In genomic region chr11:128573674-128574073, GRCh38 we compare ENCODE assay signal across 13 cellular contexts. TPM values are rescaled to one million over a fixed set of nuclear protein-coding genes. Genes with fewer than 3 reads are reported as not detected.
DNase-seq lines count a peak whose midpoint lies in the region; ATAC-seq and TF ChIP-seq lines count a peak whose summit lies in the region.
"Had no signal": no experiment of that assay in that cellular context is flagged by ENCODE, and none has a peak within 500 bp of the region (broad histone marks: within the 10 kb centered on the region; RNA-seq: fewer than 3 reads in every experiment).

No MANE protein-coding gene starts in this region.

- H3K9me3 ChIP-seq in left ventricle myocardium inferior (replicated peaks) (peaks cover 6% of the 10 kb centered on the region), right atrium auricular region (peaks cover 0 to 3% of the 10 kb centered on the region in 2 donors), osteoblast (ENCODE audit: low read depth, low read length) (no peaks in the 10 kb centered on the region), breast epithelium (no peaks in the 10 kb centered on the region), HAP-1 (no peaks in the 10 kb centered on the region)

- DNase-seq in left ventricle myocardium inferior (no peak), right atrium auricular region (ENCODE audit: low spot score) (no peak), WTC11 (ENCODE audit: low spot score) (no peak), osteoblast (ENCODE audit: insufficient read length, low spot score, missing footprints) (peak; percentile 34), breast epithelium (ENCODE audit: low spot score in 2 of 2) (no peak), HAP-1 (ENCODE audit: low spot score in 2 of 2) (no peak), left cardiac atrium (no peak)
- DNase-seq: Calu3; CD4-positive, alpha-beta T cell; DMS 273 treated with DMSO at 0.1 percent for 48 hours had no signal

- CTCF ChIA-PET in WTC11 (lab: Charles Lee) = interaction anchor here (0.9 to 2.3 kb wide), 3 partner anchors 10 to 19 kb away, joined by 3 to 5 read pairs (median 3); partner anchors contain the start of gene ETS1

- H3K4me3 Mint-ChIP-seq in WTC11 = no peak overlapping the region
- H3K4me3 Mint-ChIP-seq: CD4-positive, alpha-beta T cell had no signal

- H3K4me1 Mint-ChIP-seq in WTC11 = peaks cover 72% of the 10 kb centered on the region

- H3K4me2 ChIP-seq in osteoblast (ENCODE audit: insufficient read depth, low read length) = no peak overlapping the region

- POLR2A ChIA-PET in WTC11 (lab: Charles Lee) = no interaction called here

- H3K27ac ChIP-seq in left ventricle myocardium inferior (replicated peaks) (peak overlapping the region; percentile 6), right atrium auricular region (no peak overlapping the region), osteoblast (ENCODE audit: low read depth, low read length) (no peak overlapping the region), breast epithelium (no peak overlapping the region)
- H3K27ac ChIP-seq: 22Rv1, HL-60 had no signal

- H3K79me2 ChIP-seq in osteoblast (ENCODE audit: insufficient read depth, low read length) = no peaks in the 10 kb centered on the region

- H3K9me3 Mint-ChIP-seq in WTC11 = peaks cover 12% of the 10 kb centered on the region
- H3K9me3 Mint-ChIP-seq: CD4-positive, alpha-beta T cell had no signal

- H3K27me3 ChIP-seq in left ventricle myocardium inferior (ENCODE audit: low read depth) = no peaks in the 10 kb centered on the region
- no peaks in the 10 kb centered on the region for H3K27me3 ChIP-seq in right atrium auricular region
- peaks cover 23% of the 10 kb centered on the region for H3K27me3 ChIP-seq in osteoblast (ENCODE audit: insufficient read depth, low read length)
- no peaks in the 10 kb centered on the region for H3K27me3 ChIP-seq in breast epithelium
- no peaks in the 10 kb centered on the region for H3K27me3 ChIP-seq in HAP-1 (ENCODE audit: low read depth)

- peak overlapping the region; percentile 98 for H3K27ac Mint-ChIP-seq in WTC11
- H3K27ac Mint-ChIP-seq: CD4-positive, alpha-beta T cell had no signal

- no peaks in the 10 kb centered on the region for H3K36me3 ChIP-seq in left ventricle myocardium inferior
- H3K36me3 ChIP-seq in right atrium auricular region = no peaks in the 10 kb centered on the region
- no peaks in the 10 kb centered on the region for H3K36me3 ChIP-seq in osteoblast (ENCODE audit: insufficient read depth, low read length)
- H3K36me3 ChIP-seq in breast epithelium = no peaks in the 10 kb centered on the region
- no peaks in the 10 kb centered on the region for H3K36me3 ChIP-seq in HAP-1 (replicated peaks)

- no peaks in the 10 kb centered on the region for H3K27me3 Mint-ChIP-seq in WTC11 (ENCODE audit: low read depth)
- H3K27me3 Mint-ChIP-seq: CD4-positive, alpha-beta T cell had no signal

- in situ Hi-C loops in HAP-1 (cut with MboI; ENCODE audit: low sequenced_read_pairs) = no loop called here

- no peak for TF ChIP-seq CTCF in left ventricle myocardium inferior (IDR thresholded peaks at IDR 0.05; ENCODE audit: borderline replicate concordance)
- no peak for TF ChIP-seq CTCF in right atrium auricular region (IDR thresholded peaks at IDR 0.05)
- TF ChIP-seq CTCF in WTC11 (IDR thresholded peaks at IDR 0.05) = no peak
- no peak for TF ChIP-seq CTCF in osteoblast (IDR thresholded peaks at IDR 0.05; ENCODE audit: extremely low read depth, low read depth, low read length)
- no peak for TF ChIP-seq CTCF in breast epithelium (IDR thresholded peaks at IDR 0.05)

- no peak overlapping the region for H2AFZ ChIP-seq in osteoblast (ENCODE audit: low read length)

- TF ChIP-seq POLR2A in breast epithelium (IDR thresholded peaks at IDR 0.05) = no peak

- intact Hi-C loops in left ventricle myocardium inferior (cut with micrococcal nuclease) (no loop called here), breast epithelium (cut with DNase I; ENCODE audit: low total_unique reads) (no loop called here), left cardiac atrium (cut with DNase I) (no loop called here)

- H4K20me1 ChIP-seq in osteoblast (ENCODE audit: insufficient read depth, low read length) = no peaks in the 10 kb centered on the region

- no peak for ATAC-seq in WTC11
- ATAC-seq in left cardiac atrium = no peak
- ATAC-seq: HCT116 had no signal

- no peak overlapping the region for H3K4me3 ChIP-seq in left ventricle myocardium inferior
- H3K4me3 ChIP-seq in right atrium auricular region = no peak overlapping the region
- no peak overlapping the region for H3K4me3 ChIP-seq in osteoblast (ENCODE audit: insufficient read depth, low read length)
- H3K4me3 ChIP-seq in breast epithelium = no peak overlapping the region
- no peak overlapping the region for H3K4me3 ChIP-seq in HAP-1

- H3K36me3 Mint-ChIP-seq in WTC11 = peaks cover 19% of the 10 kb centered on the region

- H3K4me1 ChIP-seq in left ventricle myocardium inferior (peaks cover 59% of the 10 kb centered on the region), right atrium auricular region (peaks cover 0 to 27% of the 10 kb centered on the region in 2 donors), osteoblast (ENCODE audit: insufficient read depth, low read length) (peaks cover 15% of the 10 kb centered on the region), breast epithelium (no peaks in the 10 kb centered on the region), HAP-1 (peaks cover 7% of the 10 kb centered on the region)

TF ChIP-seq in WTC11, 78 proteins besides CTCF, POLR2A, EP300 and RAD21:
- TF ChIP-seq, protein P1, sequence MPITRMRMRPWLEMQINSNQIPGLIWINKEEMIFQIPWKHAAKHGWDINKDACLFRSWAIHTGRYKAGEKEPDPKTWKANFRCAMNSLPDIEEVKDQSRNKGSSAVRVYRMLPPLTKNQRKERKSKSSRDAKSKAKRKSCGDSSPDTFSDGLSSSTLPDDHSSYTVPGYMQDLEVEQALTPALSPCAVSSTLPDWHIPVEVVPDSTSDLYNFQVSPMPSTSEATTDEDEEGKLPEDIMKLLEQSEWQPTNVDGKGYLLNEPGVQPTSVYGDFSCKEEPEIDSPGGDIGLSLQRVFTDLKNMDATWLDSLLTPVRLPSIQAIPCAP (CRISPR knock-in tag; IDR thresholded peaks at IDR 0.05) = no peak
- TF ChIP-seq FOXK1 (CRISPR knock-in tag; IDR thresholded peaks at IDR 0.05) (no peak), SOX15 (CRISPR knock-in tag; IDR thresholded peaks at IDR 0.05) (no peak), GRHL2 (CRISPR knock-in tag; IDR thresholded peaks at IDR 0.05; ENCODE audit: insufficient replicate concordance, severe bottlenecking) (no peak), FOXP1 (CRISPR knock-in tag; IDR thresholded peaks at IDR 0.05; ENCODE audit: borderline replicate concordance) (no peak), ZNF317 (CRISPR knock-in tag; IDR thresholded peaks at IDR 0.05; ENCODE audit: borderline replicate concordance, low read depth) (no peak), TP53 (CRISPR knock-in tag; IDR thresholded peaks at IDR 0.05) (no peak), NFYB (CRISPR knock-in tag; conservative IDR thresholded peaks at IDR 0.05; ENCODE audit: low read depth) (no peak)

RNA-seq across cellular contexts. Expression of gene ETS1, which starts 13.7 kb away (rescaled TPM):
- 45.3 TPM for total RNA-seq in left ventricle myocardium inferior
- 10 to 100 TPM; 37.9 to 46.6 TPM for total RNA-seq in right atrium auricular region
- total RNA-seq in WTC11 (2021) = 25.3 to 33.1 TPM (median 27.2 TPM) in 3 replicates
- 64.2 and 67.3 TPM in 2 replicates for total RNA-seq in osteoblast
- total RNA-seq in breast epithelium = 10 to 100 TPM; 65.6 to 92.1 (median 73.2) TPM
- 10 to 100 TPM; 52.7 to 68.5 TPM for total RNA-seq in left cardiac atrium
